ENCODE assay signal across 8 cellular contexts in the genomic region with DNA sequence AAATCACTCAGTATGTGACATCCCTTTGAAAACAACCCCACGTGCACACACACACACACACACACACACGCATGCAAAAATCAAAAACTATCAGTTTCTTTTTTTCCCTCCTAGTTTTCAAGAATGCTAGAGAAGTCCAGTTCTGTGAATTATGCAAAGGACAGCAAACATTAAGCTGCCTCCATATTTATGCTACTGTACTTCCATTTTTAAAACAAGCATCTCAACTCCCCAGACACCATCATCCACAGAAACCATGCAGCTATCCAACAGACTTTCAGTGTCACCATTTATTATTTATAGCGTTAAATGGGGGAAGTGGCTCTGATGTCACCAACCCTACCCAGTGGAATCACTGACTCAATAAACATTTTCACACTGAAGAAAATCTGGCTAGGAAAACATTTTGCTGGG. TPM values are rescaled to one million over a fixed set of nuclear protein-coding genes. Genes with fewer than 3 reads are reported as not detected.
DNase-seq lines count a peak whose midpoint lies in the region; ATAC-seq and TF ChIP-seq lines count a peak whose summit lies in the region.

No MANE protein-coding gene starts in this region.

- TF ChIP-seq CTCF in fibroblast of villous mesenchyme (IDR thresholded peaks at IDR 0.05; ENCODE audit: insufficient read depth, low read depth, low read length) = no peak

- H3K4me3 ChIP-seq in fibroblast of villous mesenchyme (ENCODE audit: low read depth, low read length) (peak overlapping the region; percentile 88), skin epidermis (peak overlapping the region; percentile 75 to 95 (median 87))

- no peak for ATAC-seq in HG02870 (IDR thresholded peaks at IDR 0.05; ENCODE audit: unreplicated experiment)

- peak in 2 of 3 donors; percentile 18 to 29 for DNase-seq in stimulated activated CD4-positive, alpha-beta T cell treated with anti-CD3 and anti-CD28 coated beads, Interleukin-12 subunit alpha, Interleukin-12 subunit beta, amount 100 ng/mL, for 48 hours (ENCODE audit: low read depth in 2 of 3, low spot score in 1 of 3)
- no peak for DNase-seq in stimulated activated CD4-positive, alpha-beta T cell treated with anti-CD3 and anti-CD28 coated beads, Interleukin-12 subunit alpha, Interleukin-12 subunit beta, amount 100 ng/mL, for 4 hours
- DNase-seq in activated CD4-positive, alpha-beta T cell treated with anti-CD3 and anti-CD28 coated beads, Interleukin-2, amount 50 U/mL, for 4 hours = peak; percentile 8 to 41
- no peak for DNase-seq in fibroblast of villous mesenchyme (ENCODE audit: low read depth)
- DNase-seq in activated gamma-delta T cell treated with Interleukin-2 at 50 U/mL for 16 hours = no peak
- no peak for DNase-seq in cerebellum (ENCODE audit: low spot score)

- peak overlapping the region in 19 of 21 experiments; percentile 92 to 100 (median 99) for H3K27ac ChIP-seq in skin epidermis

RNA-seq across cellular contexts. Expression of gene FBXW11, which starts 1.6 kb away (rescaled TPM):
- 68.0 and 112 TPM in 2 replicates for total RNA-seq in fibroblast of villous mesenchyme
- 91.2 TPM for total RNA-seq in cerebellum

Comparison
In these comparisons a context has a peak if more than half of its experiments do, and no peak if none do; other contexts are left out.
1. DNase-seq: peak in stimulated activated CD4-positive, alpha-beta T cell treated with anti-CD3 and anti-CD28 coated beads, Interleukin-12 subunit alpha, Interleukin-12 subunit beta, amount 100 ng/mL, for 48 hours (2 of 3) and activated CD4-positive, alpha-beta T cell treated with anti-CD3 and anti-CD28 coated beads, Interleukin-2, amount 50 U/mL, for 4 hours (2 of 2); none in stimulated activated CD4-positive, alpha-beta T cell treated with anti-CD3 and anti-CD28 coated beads, Interleukin-12 subunit alpha, Interleukin-12 subunit beta, amount 100 ng/mL, for 4 hours (single experiment), fibroblast of villous mesenchyme (single experiment), activated gamma-delta T cell treated with Interleukin-2 at 50 U/mL for 16 hours (single experiment) and cerebellum (single experiment).